9 cellular contexts compared by ENCODE assay signal in the genomic region with DNA sequence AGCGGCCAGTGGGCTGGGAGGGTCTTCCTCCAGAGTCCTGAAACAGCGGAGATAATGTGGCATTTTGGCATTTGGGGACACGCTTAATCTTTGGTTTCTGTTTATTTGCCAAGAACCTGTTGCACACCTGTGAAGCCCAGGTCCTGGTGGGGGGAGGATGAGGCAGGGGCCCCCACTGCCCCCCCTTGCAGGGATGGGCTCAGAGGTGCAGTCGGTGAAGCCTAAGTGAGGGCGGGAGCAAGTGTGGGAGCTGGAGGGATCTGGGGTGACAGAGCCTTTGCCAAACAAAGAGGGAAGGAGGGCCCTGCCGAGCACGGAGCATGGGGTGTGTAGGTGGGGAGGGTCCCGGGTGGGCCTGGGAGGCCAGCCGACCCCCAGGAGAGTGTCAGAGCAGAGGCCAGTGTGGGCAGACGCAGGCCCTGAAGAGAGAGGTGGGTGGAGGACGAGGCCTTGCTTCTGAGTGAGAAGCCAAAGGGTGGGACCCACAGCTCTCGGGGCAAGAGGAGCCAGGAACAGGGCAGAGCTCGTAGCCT.
"Had no signal": no experiment of that assay in that cellular context is flagged by ENCODE, and none has a peak within 500 bp of the region (broad histone marks: within the 10 kb centered on the region; RNA-seq: fewer than 3 reads in every experiment).

No MANE protein-coding gene starts in this region.

- H2AFZ ChIP-seq: GM23248 had no signal

- DNase-seq: GM23248, GOT3, H7, KBM-7 had no signal

- ATAC-seq: HCT116, HepG2 had no signal

- H3K9me3 ChIP-seq: HAP-1 had no signal

- H3K4me3 ChIP-seq: GM23248, HAP-1 had no signal

- H3K9ac ChIP-seq: GM23248 had no signal

- H3K4me3 Mint-ChIP-seq: IgD-negative memory B cell had no signal

- H3K27ac Mint-ChIP-seq: IgD-negative memory B cell had no signal

- H3K4me1 Mint-ChIP-seq: IgD-negative memory B cell had no signal

- H3K36me3 ChIP-seq: HAP-1 had no signal

- H3K27ac ChIP-seq: GM23248, HL-60 had no signal

- H3K4me1 ChIP-seq: HAP-1 had no signal
